In genomic region chr4:80042821-80043220, GRCh38 we compare ENCODE assay signal across 15 cellular contexts. TPM values are rescaled to one million over a fixed set of nuclear protein-coding genes. Genes with fewer than 3 reads are reported as not detected.
DNase-seq lines count a peak whose midpoint lies in the region; ATAC-seq and TF ChIP-seq lines count a peak whose summit lies in the region.
"Had no signal": no experiment of that assay in that cellular context is flagged by ENCODE, and none has a peak within 500 bp of the region (broad histone marks: within the 10 kb centered on the region; RNA-seq: fewer than 3 reads in every experiment).

No MANE protein-coding gene starts in this region.

- WGBS in gastroesophageal sphincter (ENCODE audit: low coverage in 1 of 2), 2 donors: 66 to 94% methylated on average over 2 of the region's 2 CpGs

- no peak for TF ChIP-seq EP300 in gastroesophageal sphincter (IDR thresholded peaks at IDR 0.05)

- peak overlapping the region; percentile 14 for H3K27ac ChIP-seq in cardiac muscle cell
- H3K27ac ChIP-seq in gastroesophageal sphincter: peak overlapping the region in 3 of 4 donors; percentile 52 to 70 (median 58)
- H3K27ac ChIP-seq: BLaER1 treated with 17β-estradiol and CSF1 and Interleukin-3, amounts not matched to agents 10 nM and 100 nM; GM23248 had no signal

- intact Hi-C loops in cardiac septum (cut with DNase I): no loop called here

- DNase-seq in cardiac muscle cell (ENCODE audit: low read depth in 1 of 2, low spot score in 1 of 2): no peak
- no peak for DNase-seq in cardiac septum (ENCODE audit: low spot score)
- DNase-seq in T-helper 17 cell: no peak
- DNase-seq in stimulated activated effector memory CD8-positive, alpha-beta T cell treated with anti-CD3 and anti-CD28 coated beads, Interleukin-12 subunit alpha, Interleukin-12 subunit beta, amount 100 ng/mL, for 72 hours (ENCODE audit: low spot score in 2 of 2): no peak
- DNase-seq in iPS-NIHi11 (ENCODE audit: low spot score): no peak
- no peak for DNase-seq in NCI-H226
- DNase-seq: ACHN; Calu3; CD4-positive, CD25-positive, alpha-beta regulatory T cell; DMS 273 treated with DMSO at 0.1 percent for 48 hours; GM23248 had no signal

- peaks cover 7% of the 10 kb centered on the region for H3K4me1 Mint-ChIP-seq in T-helper 17 cell
- H3K4me1 Mint-ChIP-seq in stimulated activated effector memory CD8-positive, alpha-beta T cell treated with anti-CD3 and anti-CD28 coated beads, Interleukin-12 subunit alpha, Interleukin-12 subunit beta, amount 100 ng/mL, for 72 hours: no peaks in the 10 kb centered on the region

- TF ChIP-seq CTCF in cardiac muscle cell (IDR thresholded peaks at IDR 0.05; ENCODE audit: low read depth, low read length): no peak
- TF ChIP-seq CTCF in gastroesophageal sphincter (IDR thresholded peaks at IDR 0.05): no peak

- H3K36me3 Mint-ChIP-seq in T-helper 17 cell (ENCODE audit: low read depth): peaks cover 4% of the 10 kb centered on the region
- H3K36me3 Mint-ChIP-seq in stimulated activated effector memory CD8-positive, alpha-beta T cell treated with anti-CD3 and anti-CD28 coated beads, Interleukin-12 subunit alpha, Interleukin-12 subunit beta, amount 100 ng/mL, for 72 hours: peaks cover 13% of the 10 kb centered on the region

- no peaks in the 10 kb centered on the region for H3K9me3 Mint-ChIP-seq in stimulated activated effector memory CD8-positive, alpha-beta T cell treated with anti-CD3 and anti-CD28 coated beads, Interleukin-12 subunit alpha, Interleukin-12 subunit beta, amount 100 ng/mL, for 72 hours

- no peak overlapping the region for H3K4me3 Mint-ChIP-seq in T-helper 17 cell
- no peak overlapping the region for H3K4me3 Mint-ChIP-seq in stimulated activated effector memory CD8-positive, alpha-beta T cell treated with anti-CD3 and anti-CD28 coated beads, Interleukin-12 subunit alpha, Interleukin-12 subunit beta, amount 100 ng/mL, for 72 hours
- H3K4me3 Mint-ChIP-seq: CD4-positive, CD25-positive, alpha-beta regulatory T cell had no signal

- H3K4me1 ChIP-seq in cardiac muscle cell (ENCODE audit: low read depth) (peaks cover 29% of the 10 kb centered on the region), gastroesophageal sphincter (peaks cover 18 to 71% (median 18%) of the 10 kb centered on the region in 3 donors)

- H3K9me3 ChIP-seq in cardiac muscle cell (ENCODE audit: low read depth) (no peaks in the 10 kb centered on the region), T-helper 17 cell (ENCODE audit: control insufficient read depth, low read length, poor library complexity, severe bottlenecking) (no peaks in the 10 kb centered on the region), gastroesophageal sphincter (no peaks in the 10 kb centered on the region)

- H3K27ac Mint-ChIP-seq in T-helper 17 cell: peak overlapping the region; percentile 37
- H3K27ac Mint-ChIP-seq in stimulated activated effector memory CD8-positive, alpha-beta T cell treated with anti-CD3 and anti-CD28 coated beads, Interleukin-12 subunit alpha, Interleukin-12 subunit beta, amount 100 ng/mL, for 72 hours: peak overlapping the region; percentile 16

- H3K36me3 ChIP-seq in cardiac muscle cell (no peaks in the 10 kb centered on the region), gastroesophageal sphincter (peaks cover 2 to 37% of the 10 kb centered on the region in 2 donors)

- ATAC-seq in T-helper 17 cell (no peak), gastroesophageal sphincter (no peak), GM18861 (IDR thresholded peaks at IDR 0.05; ENCODE audit: unreplicated experiment) (no peak)
- no peak for ATAC-seq in stimulated activated effector memory CD8-positive, alpha-beta T cell treated with anti-CD3 and anti-CD28 coated beads, Interleukin-12 subunit alpha, Interleukin-12 subunit beta, amount 100 ng/mL, for 72 hours
- ATAC-seq: HCT116 had no signal

- no peaks in the 10 kb centered on the region for H3K27me3 Mint-ChIP-seq in T-helper 17 cell
- H3K27me3 Mint-ChIP-seq: CD4-positive, CD25-positive, alpha-beta regulatory T cell had no signal

- no peak for TF ChIP-seq POLR2A in gastroesophageal sphincter (IDR thresholded peaks at IDR 0.05)

- no peak overlapping the region for H3K4me3 ChIP-seq in cardiac muscle cell
- no peak overlapping the region for H3K4me3 ChIP-seq in gastroesophageal sphincter
- H3K4me3 ChIP-seq: BLaER1 treated with 17β-estradiol and CSF1 and Interleukin-3, amounts not matched to agents 10 nM and 100 nM; GM23248 had no signal

- no peaks in the 10 kb centered on the region for H3K27me3 ChIP-seq in cardiac muscle cell
- no peaks in the 10 kb centered on the region for H3K27me3 ChIP-seq in gastroesophageal sphincter
- H3K27me3 ChIP-seq: BLaER1 treated with 17β-estradiol and CSF1 and Interleukin-3, amounts not matched to agents 10 nM and 100 nM had no signal

RNA-seq across cellular contexts. Expression of gene ANTXR2, which starts 30.2 kb away (rescaled TPM):
- 66.7 and 70.6 TPM in 2 replicates for total RNA-seq in cardiac muscle cell
- polyA plus RNA-seq in cardiac muscle cell: 79.6 and 101 TPM in 2 replicates
- total RNA-seq in cardiac septum: 54.6 TPM
- total RNA-seq in T-helper 17 cell: 10 to 100 TPM; 58.0 to 58.9 TPM
- total RNA-seq in gastroesophageal sphincter: 100 to 1,000 TPM; 440 to 611 (median 501) TPM
